21 cellular contexts compared by ENCODE assay signal in genomic region chr5:61311056-61311455, GRCh38.
"Had no signal": no experiment of that assay in that cellular context is flagged by ENCODE, and none has a peak within 500 bp of the region (broad histone marks: within the 10 kb centered on the region; RNA-seq: fewer than 3 reads in every experiment).

No MANE protein-coding gene starts in this region.

- H3K9me3 ChIP-seq: lower lobe of right lung, tibial nerve, uterus had no signal

- H3K4me1 ChIP-seq: uterus had no signal

- H3K9me3 Mint-ChIP-seq: activated T-cell treated with anti-CD3 and anti-CD28 coated beads, Interleukin-2, amount 50 U/mL, for 72 hours; nephron; stimulated activated naive CD8-positive, alpha-beta T cell treated with anti-CD3 and anti-CD28 coated beads, Interleukin-15, Interleukin-2, amounts not matched to agents 100 ng/mL and 50 ng/mL, for 24 hours had no signal

- DNase-seq: activated CD4-positive, alpha-beta T cell treated with anti-CD3 and anti-CD28 coated beads, Interleukin-2, amount 50 U/mL, for 4 hours; activated CD4-positive, CD25-positive, alpha-beta regulatory T cell treated with anti-CD3 and anti-CD28 coated beads, Interleukin-2, amount 50 U/mL, for 72 hours; activated effector memory CD4-positive, alpha-beta T cell treated with anti-CD3 and anti-CD28 coated beads, Interleukin-2, amount 50 U/mL, for 16 hours; activated naive CD4-positive, alpha-beta T cell treated with anti-CD3 and anti-CD28 coated beads, Interleukin-2, amount 50 U/mL, for 16 hours; activated T-cell treated with anti-CD3 and anti-CD28 coated beads, Interleukin-2, amount 50 U/mL, for 72 hours; aorta; brain microvascular endothelial cell; central memory CD4-positive, alpha-beta T cell; erythroblast; foreskin melanocyte; glutamatergic neuron; hippocampal formation; lower lobe of right lung; midbrain; retina; stimulated activated CD4-positive, alpha-beta T cell treated with anti-CD3 and anti-CD28 coated beads, Interleukin-12 subunit alpha, Interleukin-12 subunit beta, amount 100 ng/mL, for 4 hours; stimulated activated CD4-positive, alpha-beta T cell treated with anti-CD3 and anti-CD28 coated beads, Interleukin-2, amount 100 ng/mL, for 24 hours; uterus had no signal

- H3K4me3 ChIP-seq: lower lobe of right lung, tibial nerve, uterus had no signal

- H3K27me3 ChIP-seq: brain microvascular endothelial cell, tibial nerve, uterus had no signal

- H3K27ac Mint-ChIP-seq: activated T-cell treated with anti-CD3 and anti-CD28 coated beads, Interleukin-2, amount 50 U/mL, for 72 hours; nephron; stimulated activated naive CD8-positive, alpha-beta T cell treated with anti-CD3 and anti-CD28 coated beads, Interleukin-15, Interleukin-2, amounts not matched to agents 100 ng/mL and 50 ng/mL, for 24 hours had no signal

- H3K27ac ChIP-seq: brain microvascular endothelial cell, lower lobe of right lung, tibial nerve, uterus had no signal

- H3K4me3 Mint-ChIP-seq: activated T-cell treated with anti-CD3 and anti-CD28 coated beads, Interleukin-2, amount 50 U/mL, for 72 hours; nephron; stimulated activated naive CD8-positive, alpha-beta T cell treated with anti-CD3 and anti-CD28 coated beads, Interleukin-15, Interleukin-2, amounts not matched to agents 100 ng/mL and 50 ng/mL, for 24 hours had no signal

- H3K36me3 ChIP-seq: brain microvascular endothelial cell, lower lobe of right lung, tibial nerve, uterus had no signal

- ATAC-seq: activated T-cell treated with anti-CD3 and anti-CD28 coated beads, Interleukin-2, amount 50 U/mL, for 72 hours; lower lobe of right lung had no signal
